Comparison of ENCODE assay signal across 23 cellular contexts in the genomic region with DNA sequence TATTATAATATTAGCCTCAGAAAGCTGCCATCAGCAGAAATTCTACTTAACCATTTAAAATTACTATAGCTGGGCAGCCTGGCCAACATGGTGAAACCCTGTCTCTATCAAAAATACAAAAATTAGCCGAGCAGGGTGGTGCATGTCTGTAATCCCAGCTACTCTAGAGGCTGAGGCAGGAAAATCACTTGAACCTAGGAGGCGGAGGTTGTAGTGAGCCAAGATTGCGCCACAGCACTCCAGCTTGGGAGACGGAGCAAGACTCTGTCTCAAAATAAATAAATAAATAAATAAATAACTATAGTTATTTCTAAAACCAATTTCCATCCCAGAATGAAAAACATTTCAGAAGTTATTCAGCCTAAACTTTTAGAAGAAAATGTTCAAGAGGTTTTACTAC.
"Had no signal": no experiment of that assay in that cellular context is flagged by ENCODE, and none has a peak within 500 bp of the region (broad histone marks: within the 10 kb centered on the region; RNA-seq: fewer than 3 reads in every experiment).

No MANE protein-coding gene starts in this region.

- DNase-seq: activated CD4-positive, alpha-beta T cell treated with anti-CD3 and anti-CD28 coated beads for 36 hours; activated CD4-positive, alpha-beta T cell treated with anti-CD3 and anti-CD28 coated beads, Interleukin-2, amount 50 U/mL, for 4 hours; activated CD8-positive, alpha-beta memory T cell treated with anti-CD3 and anti-CD28 coated beads, Interleukin-2, amount 50 U/mL, for 48 hours; activated CD8-positive, alpha-beta T cell treated with anti-CD3 and anti-CD28 coated beads, Interleukin-2, amount 10 ng/mL, durations not matched to agents 7 days and 5 days; activated effector memory CD4-positive, alpha-beta T cell treated with Interleukin-2 at 50 U/mL for 16 hours; activated naive CD4-positive, alpha-beta T cell; activated T-cell treated with anti-CD3 and anti-CD28 coated beads, Interleukin-2, amount 50 U/mL, for 24 hours; amniotic stem cell; body of pancreas; IMR-90; Kasumi-1; KBM-7; NCI-H1105 treated with DMSO at 0.1 percent for 48 hours; NCI-H1436 treated with DMSO at 0.1 percent for 48 hours; NCI-H187; NCI-H2081; NCI-H446; NCI-H524; PC-3; SIG-M5; T-helper 1 cell; WERI-Rb-1 had no signal

- H3K27me3 ChIP-seq: ascending aorta, body of pancreas had no signal

- H3K9me3 ChIP-seq: ascending aorta, body of pancreas had no signal

- H3K27ac ChIP-seq: ascending aorta, body of pancreas, WERI-Rb-1 had no signal

- H3K4me3 ChIP-seq: ascending aorta, body of pancreas had no signal

- ATAC-seq: activated CD4-positive, alpha-beta T cell treated with anti-CD3 and anti-CD28 coated beads for 36 hours; activated CD8-positive, alpha-beta T cell treated with anti-CD3 and anti-CD28 coated beads, Interleukin-2, amount 10 ng/mL, durations not matched to agents 7 days and 5 days; body of pancreas; PC-3 had no signal
